Comparison of ENCODE assay signal across 18 cellular contexts in genomic region chr3:99458013-99458412, GRCh38.
"Had no signal": no experiment of that assay in that cellular context is flagged by ENCODE, and none has a peak within 500 bp of the region (broad histone marks: within the 10 kb centered on the region; RNA-seq: fewer than 3 reads in every experiment).

No MANE protein-coding gene starts in this region.

- H3K36me3 Mint-ChIP-seq: mesothelial cell of epicardium; stimulated activated memory B cell treated with anti-CD40 and anti-IgM and Interleukin-4, amounts not matched to agents 10 μg/mL and 1 μg/mL and 100 μg/mL, for 72 hours; type B pancreatic cell had no signal

- H3K4me3 ChIP-seq: body of pancreas, dorsolateral prefrontal cortex, gastrocnemius medialis, testis had no signal

- H3K4me3 Mint-ChIP-seq: activated naive CD4-positive, alpha-beta T cell treated with anti-CD3 and anti-CD28 coated beads for 36 hours; activated T-cell treated with anti-CD3 and anti-CD28 coated beads, Interleukin-2, amount 50 U/mL, for 4 hours; mesothelial cell of epicardium; nephron; stimulated activated memory B cell treated with anti-CD40 and anti-IgM and Interleukin-4, amounts not matched to agents 10 μg/mL and 1 μg/mL and 100 μg/mL, for 72 hours; type B pancreatic cell had no signal

- H3K27ac ChIP-seq: body of pancreas, dorsolateral prefrontal cortex, epithelial cell of prostate, gastrocnemius medialis, testis, VCaP had no signal

- H3K4me1 ChIP-seq: body of pancreas, gastrocnemius medialis, testis had no signal

- H3K27ac Mint-ChIP-seq: activated naive CD4-positive, alpha-beta T cell treated with anti-CD3 and anti-CD28 coated beads for 36 hours; mesothelial cell of epicardium; nephron; stimulated activated memory B cell treated with anti-CD40 and anti-IgM and Interleukin-4, amounts not matched to agents 10 μg/mL and 1 μg/mL and 100 μg/mL, for 72 hours; type B pancreatic cell had no signal

- H3K27me3 Mint-ChIP-seq: stimulated activated memory B cell treated with anti-CD40 and anti-IgM and Interleukin-4, amounts not matched to agents 10 μg/mL and 1 μg/mL and 100 μg/mL, for 72 hours; type B pancreatic cell had no signal

- H3K27me3 ChIP-seq: body of pancreas, dorsolateral prefrontal cortex, gastrocnemius medialis, testis had no signal

- H3K4me1 Mint-ChIP-seq: mesothelial cell of epicardium; nephron; stimulated activated memory B cell treated with anti-CD40 and anti-IgM and Interleukin-4, amounts not matched to agents 10 μg/mL and 1 μg/mL and 100 μg/mL, for 72 hours had no signal

- H3K9me3 ChIP-seq: body of pancreas, gastrocnemius medialis, testis had no signal

- ATAC-seq: activated T-cell treated with anti-CD3 and anti-CD28 coated beads, Interleukin-2, amount 50 U/mL, for 4 hours; body of pancreas; gastrocnemius medialis; sciatic nerve; stimulated activated memory B cell treated with anti-CD40 and anti-IgM and Interleukin-4, amounts not matched to agents 10 μg/mL and 1 μg/mL and 100 μg/mL, for 72 hours had no signal

- DNase-seq: activated CD4-positive, alpha-beta T cell treated with anti-CD3 and anti-CD28 coated beads, Interleukin-2, amount 50 U/mL, for 1 hour; activated CD4-positive, CD25-positive, alpha-beta regulatory T cell treated with anti-CD3 and anti-CD28 coated beads, Interleukin-2, amount 50 U/mL, for 72 hours; activated CD8-positive, alpha-beta memory T cell treated with anti-CD3 and anti-CD28 coated beads, Interleukin-2, amount 50 U/mL, for 4 hours; activated naive CD4-positive, alpha-beta T cell treated with anti-CD3 and anti-CD28 coated beads for 36 hours; activated T-cell treated with anti-CD3 and anti-CD28 coated beads, Interleukin-2, amount 50 U/mL, for 4 hours; body of pancreas; dorsolateral prefrontal cortex; gastrocnemius medialis; head of caudate nucleus; stimulated activated CD4-positive, alpha-beta T cell treated with anti-CD3 and anti-CD28 coated beads, Interleukin-4, amount 100 ng/mL, for 4 hours; testis had no signal

- H3K36me3 ChIP-seq: gastrocnemius medialis had no signal

- H3K9me3 Mint-ChIP-seq: type B pancreatic cell had no signal
